ENCODE assay signal across 23 cellular contexts in genomic region chr1:182196897-182197546, GRCh38.
A peak's percentile ranks its signal among the peaks of the same experiment; 100 is the strongest.
DNase-seq lines count a peak whose midpoint lies in the region; ATAC-seq and TF ChIP-seq lines count a peak whose summit lies in the region.
"Had no signal": no experiment of that assay in that cellular context is flagged by ENCODE, and none has a peak within 500 bp of the region (broad histone marks: within the 10 kb centered on the region; RNA-seq: fewer than 3 reads in every experiment).

No MANE protein-coding gene starts in this region.

- TF ChIP-seq CTCF in adrenal gland (IDR thresholded peaks at IDR 0.05) (no peak), ovary (IDR thresholded peaks at IDR 0.05) (no peak), tibial artery (IDR thresholded peaks at IDR 0.05) (no peak)

- no peak for TF ChIP-seq EP300 in ovary (IDR thresholded peaks at IDR 0.05)

- H3K4me1 ChIP-seq in adrenal gland (replicated peaks in 1 of 2) = peaks cover 0 to 13% of the 10 kb centered on the region in 2 donors
- peaks cover 13% of the 10 kb centered on the region for H3K4me1 ChIP-seq in ovary (ENCODE audit: insufficient read depth)
- H3K4me1 ChIP-seq in tibial artery = peaks cover 0 to 33% (median 13%) of the 10 kb centered on the region in 4 donors
- H3K4me1 ChIP-seq: parathyroid adenoma had no signal

- H3K9me3 ChIP-seq in adrenal gland (replicated peaks in 1 of 3) = no peaks in the 10 kb centered on the region
- H3K9me3 ChIP-seq in ovary = no peaks in the 10 kb centered on the region
- no peaks in the 10 kb centered on the region for H3K9me3 ChIP-seq in tibial artery

- WGBS in adrenal gland, 4 donors = 26 to 31% (median 27%) methylated on average over 4 of the region's 4 CpGs
- WGBS in ovary, 3 donors = 3 to 6% (median 4%) methylated on average over 4 of the region's 4 CpGs

- ATAC-seq in HG02981 (IDR thresholded peaks at IDR 0.05; ENCODE audit: unreplicated experiment) (no peak), left colon (no peak)
- ATAC-seq: activated naive CD8-positive, alpha-beta T cell treated with anti-CD3 and anti-CD28 coated beads, Interleukin-2, amount 50 U/mL, for 24 hours had no signal

- peak overlapping the region in 3 of 5 donors; percentile 16 to 74 (median 39) for H3K27ac ChIP-seq in adrenal gland
- peak overlapping the region in 1 of 2 donors; percentile 78 for H3K27ac ChIP-seq in ovary
- H3K27ac ChIP-seq in tibial artery = peak overlapping the region; percentile 70 to 74
- H3K27ac ChIP-seq: HL-60, parathyroid adenoma had no signal

- no peak for TF ChIP-seq POLR2A in adrenal gland (IDR thresholded peaks at IDR 0.05)
- TF ChIP-seq POLR2A in ovary (IDR thresholded peaks at IDR 0.05) = no peak

- H3K36me3 ChIP-seq in adrenal gland (replicated peaks in 1 of 2) (no peaks in the 10 kb centered on the region), ovary (no peaks in the 10 kb centered on the region), tibial artery (no peaks in the 10 kb centered on the region)

- H3K4me3 ChIP-seq in adrenal gland = no peak overlapping the region
- no peak overlapping the region for H3K4me3 ChIP-seq in ovary
- no peak overlapping the region for H3K4me3 ChIP-seq in tibial artery

- intact Hi-C loops in adrenal gland (cut with DNase I) (no loop called here), ovary (cut with DNase I) (loop anchor here in 2 of 4 donors (2.0 to 5.0 kb wide), 2 partner anchors 95 to 198 kb away; no protein-coding TSS in a partner anchor), tibial artery (cut with DNase I; ENCODE audit: low total_unique reads) (loop anchor here (5.0 kb wide), 1 partner anchor 155 kb away; no protein-coding TSS in a partner anchor), left colon (cut with DNase I, micrococcal nuclease) (no loop called here)

- peak in 4 of 7 donors; percentile 21 to 62 (median 32) for DNase-seq in adrenal gland
- peak; percentile 47 for DNase-seq in fibroblast of peridontal ligament (ENCODE audit: extremely low read depth)
- peak; percentile 41 to 74 (median 56) for DNase-seq in ovary
- peak; percentile 77 to 84 for DNase-seq in tibial artery
- DNase-seq in left colon = no peak
- DNase-seq in KG1 (lab: John Stamatoyannopoulos, UW) = no peak
- no peak for DNase-seq in AG08396 (ENCODE audit: low spot score)
- DNase-seq: activated CD4-positive, alpha-beta T cell treated with anti-CD3 and anti-CD28 coated beads for 4 hours; activated naive CD8-positive, alpha-beta T cell treated with anti-CD3 and anti-CD28 coated beads, Interleukin-2, amount 50 U/mL, for 24 hours; CD8-positive, alpha-beta memory T cell; central memory CD4-positive, alpha-beta T cell; DMS79 treated with DMSO at 0.1 percent for 48 hours; effector CD4-positive, alpha-beta T cell; glutamatergic neuron; immature natural killer cell; MM.1S; NCI-H1930; NK-92 treated with Interleukin-12 subunit alpha and Interleukin-12 subunit beta, amount 100 ng/mL, for 24 hours; small intestine; stimulated activated CD4-positive, alpha-beta T cell treated with anti-CD3 and anti-CD28 coated beads, Interleukin-4, amount 100 ng/mL, for 1 hour had no signal

- H3K27me3 ChIP-seq in adrenal gland (no peaks in the 10 kb centered on the region), ovary (no peaks in the 10 kb centered on the region), tibial artery (no peaks in the 10 kb centered on the region)

Comparison
In these comparisons a context has a peak if more than half of its experiments do, and no peak if none do; other contexts are left out.
1. DNase-seq: peak in adrenal gland (4 of 7), fibroblast of peridontal ligament (single experiment), ovary (5 of 5) and tibial artery (2 of 2); none in left colon (0 of 2), KG1 (single experiment) and AG08396 (single experiment).